18 cellular contexts compared by ENCODE assay signal in genomic region chr4:31175242-31175910, GRCh38.
"Had no signal": no experiment of that assay in that cellular context is flagged by ENCODE, and none has a peak within 500 bp of the region (broad histone marks: within the 10 kb centered on the region; RNA-seq: fewer than 3 reads in every experiment).

No MANE protein-coding gene starts in this region.

- H3K27ac Mint-ChIP-seq: activated CD8-positive, alpha-beta T cell treated with anti-CD3 and anti-CD28 coated beads for 36 hours; activated naive CD8-positive, alpha-beta T cell treated with anti-CD3 and anti-CD28 coated beads, Interleukin-2, amount 10 ng/mL, durations not matched to agents 7 days and 5 days; activated T-cell treated with anti-CD3 and anti-CD28 coated beads, Interleukin-2, amount 50 U/mL, for 72 hours; natural killer cell treated with Interleukin-12 subunit alpha and Interleukin-12 subunit beta and Interleukin-15 and Interleukin-18, amount 100 ng/mL, for 72 hours had no signal

- ATAC-seq: activated CD8-positive, alpha-beta T cell treated with anti-CD3 and anti-CD28 coated beads for 36 hours; activated T-cell treated with anti-CD3 and anti-CD28 coated beads, Interleukin-2, amount 50 U/mL, for 72 hours; left lobe of liver; natural killer cell treated with Interleukin-12 subunit alpha and Interleukin-12 subunit beta and Interleukin-15 and Interleukin-18, amount 100 ng/mL, for 72 hours; right cardiac atrium had no signal

- H3K36me3 Mint-ChIP-seq: activated naive CD8-positive, alpha-beta T cell treated with anti-CD3 and anti-CD28 coated beads, Interleukin-2, amount 10 ng/mL, durations not matched to agents 7 days and 5 days had no signal

- H3K27me3 Mint-ChIP-seq: activated CD8-positive, alpha-beta T cell treated with anti-CD3 and anti-CD28 coated beads for 36 hours; activated naive CD8-positive, alpha-beta T cell treated with anti-CD3 and anti-CD28 coated beads, Interleukin-2, amount 10 ng/mL, durations not matched to agents 7 days and 5 days; natural killer cell treated with Interleukin-12 subunit alpha and Interleukin-12 subunit beta and Interleukin-15 and Interleukin-18, amount 100 ng/mL, for 72 hours had no signal

- DNase-seq: activated CD4-positive, alpha-beta T cell treated with anti-CD3 and anti-CD28 coated beads for 4 hours; activated CD8-positive, alpha-beta memory T cell treated with anti-CD3 and anti-CD28 coated beads, Interleukin-2, amount 50 U/mL, for 4 hours; activated CD8-positive, alpha-beta T cell treated with anti-CD3 and anti-CD28 coated beads for 36 hours; activated gamma-delta T cell treated with Interleukin-2 at 50 U/mL for 16 hours; activated naive CD8-positive, alpha-beta T cell treated with anti-CD3 and anti-CD28 coated beads, Interleukin-2, amount 10 ng/mL, durations not matched to agents 7 days and 5 days; activated T-cell treated with anti-CD3 and anti-CD28 coated beads, Interleukin-2, amount 50 U/mL, for 72 hours; aorta; central memory CD4-positive, alpha-beta T cell; effector CD8-positive, alpha-beta T cell; foreskin fibroblast; head of caudate nucleus; nucleus accumbens; small intestine; T1000 had no signal

- H3K4me3 Mint-ChIP-seq: activated CD8-positive, alpha-beta T cell treated with anti-CD3 and anti-CD28 coated beads for 36 hours; activated naive CD8-positive, alpha-beta T cell treated with anti-CD3 and anti-CD28 coated beads, Interleukin-2, amount 10 ng/mL, durations not matched to agents 7 days and 5 days; activated T-cell treated with anti-CD3 and anti-CD28 coated beads, Interleukin-2, amount 50 U/mL, for 72 hours; natural killer cell treated with Interleukin-12 subunit alpha and Interleukin-12 subunit beta and Interleukin-15 and Interleukin-18, amount 100 ng/mL, for 72 hours had no signal

- H3K4me3 ChIP-seq: coronary artery had no signal

- H3K27ac ChIP-seq: coronary artery had no signal

- H3K4me1 Mint-ChIP-seq: activated naive CD8-positive, alpha-beta T cell treated with anti-CD3 and anti-CD28 coated beads, Interleukin-2, amount 10 ng/mL, durations not matched to agents 7 days and 5 days had no signal
